ENCODE assay signal across 6 cellular contexts in genomic region chr1:154956557-154956956, GRCh38. TPM values are rescaled to one million over a fixed set of nuclear protein-coding genes. Genes with fewer than 3 reads are reported as not detected.
DNase-seq lines count a peak whose midpoint lies in the region; TF ChIP-seq lines count a peak whose summit lies in the region.

No MANE protein-coding gene starts in this region.

- DNase-seq in activated naive CD4-positive, alpha-beta T cell treated with anti-CD3 and anti-CD28 coated beads, Interleukin-2, amount 50 U/mL, for 16 hours, result no peak
- DNase-seq in hypothalamus (lab: John Stamatoyannopoulos, UW), result peak in 30 of 51 donors; percentile 8 to 78 (median 40)
- DNase-seq in uterus, result peak in 1 of 2 donors; percentile 46
- no peak for DNase-seq in NCI-H2081 (lab: John Stamatoyannopoulos, UW)
- no peak for DNase-seq in AML-193 (lab: John Stamatoyannopoulos, UW)

- no peak for TF ChIP-seq CTCF in uterus (IDR thresholded peaks at IDR 0.05)

- H3K4me1 Mint-ChIP-seq in activated naive CD4-positive, alpha-beta T cell treated with anti-CD3 and anti-CD28 coated beads, Interleukin-2, amount 50 U/mL, for 24 hours, result peaks cover 75% of the 10 kb centered on the region

- H3K36me3 ChIP-seq in uterus, result no peaks in the 10 kb centered on the region

- peak overlapping the region; percentile 76 to 79 for H3K27ac ChIP-seq in uterus

- TF ChIP-seq POLR2A in uterus (IDR thresholded peaks at IDR 0.05), result no peak

- no peaks in the 10 kb centered on the region for H3K27me3 ChIP-seq in uterus

- H3K4me1 ChIP-seq in uterus, result peaks cover 3 to 22% of the 10 kb centered on the region in 2 donors

- H3K27me3 Mint-ChIP-seq in activated naive CD4-positive, alpha-beta T cell treated with anti-CD3 and anti-CD28 coated beads, Interleukin-2, amount 50 U/mL, for 24 hours, result no peaks in the 10 kb centered on the region

- no peaks in the 10 kb centered on the region for H3K9me3 Mint-ChIP-seq in activated naive CD4-positive, alpha-beta T cell treated with anti-CD3 and anti-CD28 coated beads, Interleukin-2, amount 50 U/mL, for 24 hours

- H3K9me3 ChIP-seq in uterus, result no peaks in the 10 kb centered on the region

- peak overlapping the region; percentile 48 to 57 for H3K4me3 ChIP-seq in uterus

- peak overlapping the region; percentile 96 for H3K27ac Mint-ChIP-seq in activated naive CD4-positive, alpha-beta T cell treated with anti-CD3 and anti-CD28 coated beads, Interleukin-2, amount 50 U/mL, for 24 hours

- intact Hi-C loops in uterus (cut with DNase I; ENCODE audit: low total_unique reads), result no loop called here

- peaks cover 2% of the 10 kb centered on the region for H3K36me3 Mint-ChIP-seq in activated naive CD4-positive, alpha-beta T cell treated with anti-CD3 and anti-CD28 coated beads, Interleukin-2, amount 50 U/mL, for 24 hours

- peak overlapping the region; percentile 97 for H3K4me3 Mint-ChIP-seq in activated naive CD4-positive, alpha-beta T cell treated with anti-CD3 and anti-CD28 coated beads, Interleukin-2, amount 50 U/mL, for 24 hours

RNA-seq across cellular contexts. Expression of gene PBXIP1, which starts 0.7 kb away (rescaled TPM):
- total RNA-seq in uterus, result 100 to 1,000 TPM in 1 of 4 donors, 10 to 100 TPM in 3; 34.4 to 151 (median 88.6) TPM

RNA-seq across cellular contexts. Expression of gene PYGO2, which starts 5.0 kb away (rescaled TPM):
- total RNA-seq in uterus, result 10 to 100 TPM in 3 of 4 donors, 1 to 10 TPM in 1; 10.0 to 36.4 (median 15.9) TPM

RNA-seq across cellular contexts. Expression of gene SHC1, which starts 14.0 kb away (rescaled TPM):
- 100 to 1,000 TPM in 2 of 4 donors, 10 to 100 TPM in 2; 93.5 to 149 (median 101) TPM for total RNA-seq in uterus

RNA-seq across cellular contexts. Expression of gene CKS1B, which starts 17.9 kb away (rescaled TPM):
- 10 to 100 TPM; 14.1 to 52.7 (median 22.8) TPM for total RNA-seq in uterus

RNA-seq across cellular contexts. Expression of gene PMVK, which starts 20.0 kb away (rescaled TPM):
- 10 to 100 TPM in 1 of 4 donors, 1 to 10 TPM in 3; 2.6 to 21.2 (median 6.4) TPM for total RNA-seq in uterus

Comparison
In these comparisons a context has a peak if more than half of its experiments do, and no peak if none do; other contexts are left out.
1. DNase-seq: peak in hypothalamus (30 of 51); none in activated naive CD4-positive, alpha-beta T cell treated with anti-CD3 and anti-CD28 coated beads, Interleukin-2, amount 50 U/mL, for 16 hours (single experiment), NCI-H2081 (0 of 2) and AML-193 (0 of 2).